17 cellular contexts compared by ENCODE assay signal in the genomic region with DNA sequence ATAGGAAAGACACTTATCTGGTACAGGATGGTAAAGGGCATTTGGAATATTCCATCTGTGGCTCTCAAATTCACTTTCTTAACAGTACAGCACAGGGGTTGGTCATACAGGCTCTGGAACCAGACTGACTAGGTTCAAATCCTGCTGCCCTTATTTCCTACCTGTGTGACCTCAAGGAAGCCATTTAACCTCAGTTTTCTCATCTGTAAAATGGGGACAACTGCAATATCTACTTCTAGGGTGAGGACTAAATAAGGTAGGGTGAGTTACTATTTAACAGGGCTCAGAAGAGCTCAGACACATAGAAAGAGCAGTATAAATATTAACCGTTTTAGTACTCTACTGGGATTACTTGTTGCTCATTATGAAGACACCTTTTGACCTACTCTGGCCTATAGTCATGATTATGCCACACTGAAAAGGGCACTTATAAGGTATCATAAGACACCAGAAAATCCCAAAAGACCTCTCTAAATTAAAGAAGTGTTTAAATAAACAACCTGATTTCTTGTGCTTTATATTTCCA. TPM values are rescaled to one million over a fixed set of nuclear protein-coding genes. Genes with fewer than 3 reads are reported as not detected.
DNase-seq lines count a peak whose midpoint lies in the region; ATAC-seq lines count a peak whose summit lies in the region.
"Had no signal": no experiment of that assay in that cellular context is flagged by ENCODE, and none has a peak within 500 bp of the region (broad histone marks: within the 10 kb centered on the region; RNA-seq: fewer than 3 reads in every experiment).

No MANE protein-coding gene starts in this region.

- ATAC-seq in GM19463 (IDR thresholded peaks at IDR 0.05; ENCODE audit: unreplicated experiment) (peak; percentile 6), GM18502 (IDR thresholded peaks at IDR 0.05; ENCODE audit: poor library complexity, unreplicated experiment) (no peak)
- ATAC-seq in activated T-helper 17 cell treated with anti-CD3 and anti-CD28 coated beads, Interleukin-2, amount 50 U/mL, for 72 hours (replicated peaks), result no peak
- ATAC-seq in stimulated activated effector memory CD8-positive, alpha-beta T cell treated with anti-CD3 and anti-CD28 coated beads, Interleukin-12 subunit alpha, Interleukin-12 subunit beta, amount 100 ng/mL, for 72 hours, result no peak
- ATAC-seq: Panc1, Right ventricle myocardium inferior had no signal

- DNase-seq in activated naive CD4-positive, alpha-beta T cell treated with anti-CD3 and anti-CD28 coated beads for 36 hours, result no peak
- no peak for DNase-seq in activated naive CD4-positive, alpha-beta T cell treated with Interleukin-2 at 50 U/mL for 16 hours
- DNase-seq in stimulated activated effector memory CD8-positive, alpha-beta T cell treated with anti-CD3 and anti-CD28 coated beads, Interleukin-12 subunit alpha, Interleukin-12 subunit beta, amount 100 ng/mL, for 72 hours (ENCODE audit: low spot score in 2 of 2), result no peak
- DNase-seq in T-helper 2 cell treated with Interferon-gamma antibody and Interleukin-4, amounts not matched to agents 5 μg/mL and 100 μg/mL, for 36 hours (ENCODE audit: low spot score), result no peak
- no peak for DNase-seq in NCI-H1105 (lab: John Stamatoyannopoulos, UW)
- DNase-seq: 8988T, GF-D8, GOT3, NCI-H1436, NCI-H2029 treated with DMSO at 0.1 percent for 48 hours, NCI-H510A, NCI-H774 had no signal

- peaks cover 76% of the 10 kb centered on the region for H3K4me1 Mint-ChIP-seq in activated naive CD4-positive, alpha-beta T cell treated with anti-CD3 and anti-CD28 coated beads for 36 hours (ENCODE audit: low read depth)
- H3K4me1 Mint-ChIP-seq in activated T-helper 17 cell treated with anti-CD3 and anti-CD28 coated beads, Interleukin-2, amount 50 U/mL, for 72 hours, result peaks cover 87% of the 10 kb centered on the region
- H3K4me1 Mint-ChIP-seq in stimulated activated effector memory CD8-positive, alpha-beta T cell treated with anti-CD3 and anti-CD28 coated beads, Interleukin-12 subunit alpha, Interleukin-12 subunit beta, amount 100 ng/mL, for 72 hours, result peaks cover 93% of the 10 kb centered on the region
- H3K4me1 Mint-ChIP-seq in T-helper 2 cell treated with Interferon-gamma antibody and Interleukin-4, amounts not matched to agents 5 μg/mL and 100 μg/mL, for 36 hours (ENCODE audit: low read depth), result peaks cover 60% of the 10 kb centered on the region

- CTCF ChIA-PET in activated naive CD4-positive, alpha-beta T cell treated with anti-CD3 and anti-CD28 coated beads for 36 hours (lab: Charles Lee), result no interaction called here

- H3K4me3 Mint-ChIP-seq in activated naive CD4-positive, alpha-beta T cell treated with anti-CD3 and anti-CD28 coated beads for 36 hours, result no peak overlapping the region
- peak overlapping the region; percentile 85 for H3K4me3 Mint-ChIP-seq in activated T-helper 17 cell treated with anti-CD3 and anti-CD28 coated beads, Interleukin-2, amount 50 U/mL, for 72 hours
- H3K4me3 Mint-ChIP-seq in stimulated activated effector memory CD8-positive, alpha-beta T cell treated with anti-CD3 and anti-CD28 coated beads, Interleukin-12 subunit alpha, Interleukin-12 subunit beta, amount 100 ng/mL, for 72 hours, result peak overlapping the region; percentile 56
- H3K4me3 Mint-ChIP-seq in T-helper 2 cell treated with Interferon-gamma antibody and Interleukin-4, amounts not matched to agents 5 μg/mL and 100 μg/mL, for 36 hours, result no peak overlapping the region

- H3K36me3 Mint-ChIP-seq in activated naive CD4-positive, alpha-beta T cell treated with anti-CD3 and anti-CD28 coated beads for 36 hours (ENCODE audit: low read depth), result peaks cover 42% of the 10 kb centered on the region
- peaks cover 94% of the 10 kb centered on the region for H3K36me3 Mint-ChIP-seq in activated T-helper 17 cell treated with anti-CD3 and anti-CD28 coated beads, Interleukin-2, amount 50 U/mL, for 72 hours (ENCODE audit: low read depth)
- H3K36me3 Mint-ChIP-seq in stimulated activated effector memory CD8-positive, alpha-beta T cell treated with anti-CD3 and anti-CD28 coated beads, Interleukin-12 subunit alpha, Interleukin-12 subunit beta, amount 100 ng/mL, for 72 hours, result peaks cover 91% of the 10 kb centered on the region
- peaks cover 41% of the 10 kb centered on the region for H3K36me3 Mint-ChIP-seq in T-helper 2 cell treated with Interferon-gamma antibody and Interleukin-4, amounts not matched to agents 5 μg/mL and 100 μg/mL, for 36 hours (ENCODE audit: low read depth)

- H3K27me3 Mint-ChIP-seq in activated naive CD4-positive, alpha-beta T cell treated with anti-CD3 and anti-CD28 coated beads for 36 hours (ENCODE audit: low read depth), result no peaks in the 10 kb centered on the region
- H3K27me3 Mint-ChIP-seq in activated T-helper 17 cell treated with anti-CD3 and anti-CD28 coated beads, Interleukin-2, amount 50 U/mL, for 72 hours, result no peaks in the 10 kb centered on the region
- H3K27me3 Mint-ChIP-seq in T-helper 2 cell treated with Interferon-gamma antibody and Interleukin-4, amounts not matched to agents 5 μg/mL and 100 μg/mL, for 36 hours (ENCODE audit: low read depth), result no peaks in the 10 kb centered on the region

- peak overlapping the region; percentile 11 for H3K27ac Mint-ChIP-seq in activated naive CD4-positive, alpha-beta T cell treated with anti-CD3 and anti-CD28 coated beads for 36 hours
- no peak overlapping the region for H3K27ac Mint-ChIP-seq in activated T-helper 17 cell treated with anti-CD3 and anti-CD28 coated beads, Interleukin-2, amount 50 U/mL, for 72 hours
- H3K27ac Mint-ChIP-seq in stimulated activated effector memory CD8-positive, alpha-beta T cell treated with anti-CD3 and anti-CD28 coated beads, Interleukin-12 subunit alpha, Interleukin-12 subunit beta, amount 100 ng/mL, for 72 hours, result no peak overlapping the region
- no peak overlapping the region for H3K27ac Mint-ChIP-seq in T-helper 2 cell treated with Interferon-gamma antibody and Interleukin-4, amounts not matched to agents 5 μg/mL and 100 μg/mL, for 36 hours

- H3K9me3 Mint-ChIP-seq in activated naive CD4-positive, alpha-beta T cell treated with anti-CD3 and anti-CD28 coated beads for 36 hours, result no peaks in the 10 kb centered on the region
- no peaks in the 10 kb centered on the region for H3K9me3 Mint-ChIP-seq in activated T-helper 17 cell treated with anti-CD3 and anti-CD28 coated beads, Interleukin-2, amount 50 U/mL, for 72 hours
- no peaks in the 10 kb centered on the region for H3K9me3 Mint-ChIP-seq in stimulated activated effector memory CD8-positive, alpha-beta T cell treated with anti-CD3 and anti-CD28 coated beads, Interleukin-12 subunit alpha, Interleukin-12 subunit beta, amount 100 ng/mL, for 72 hours
- no peaks in the 10 kb centered on the region for H3K9me3 Mint-ChIP-seq in T-helper 2 cell treated with Interferon-gamma antibody and Interleukin-4, amounts not matched to agents 5 μg/mL and 100 μg/mL, for 36 hours

- intact Hi-C loops in activated naive CD4-positive, alpha-beta T cell treated with anti-CD3 and anti-CD28 coated beads for 36 hours (cut with micrococcal nuclease), result no loop called here

RNA-seq across cellular contexts. Expression of a gene that starts 6.6 kb away (rescaled TPM):
- 100 to 1,000 TPM in 1 of 2 experiments, 10 to 100 TPM in 1; 95.9 to 109 TPM for total RNA-seq in activated naive CD4-positive, alpha-beta T cell treated with anti-CD3 and anti-CD28 coated beads for 36 hours
- 100 to 1,000 TPM; 112 to 139 TPM for total RNA-seq in activated T-helper 17 cell treated with anti-CD3 and anti-CD28 coated beads, Interleukin-2, amount 50 U/mL, for 72 hours

Comparison
In these comparisons a context has a peak if more than half of its experiments do, and no peak if none do; other contexts are left out.
1. H3K4me3 Mint-ChIP-seq: peak in activated T-helper 17 cell treated with anti-CD3 and anti-CD28 coated beads, Interleukin-2, amount 50 U/mL, for 72 hours (single experiment) and stimulated activated effector memory CD8-positive, alpha-beta T cell treated with anti-CD3 and anti-CD28 coated beads, Interleukin-12 subunit alpha, Interleukin-12 subunit beta, amount 100 ng/mL, for 72 hours (single experiment); none in activated naive CD4-positive, alpha-beta T cell treated with anti-CD3 and anti-CD28 coated beads for 36 hours (single experiment) and T-helper 2 cell treated with Interferon-gamma antibody and Interleukin-4, amounts not matched to agents 5 μg/mL and 100 μg/mL, for 36 hours (single experiment).